ENCODE assay signal across 36 cellular contexts in genomic region chr9:130527651-130528310, GRCh38.
"Had no signal": no experiment of that assay in that cellular context is flagged by ENCODE, and none has a peak within 500 bp of the region (broad histone marks: within the 10 kb centered on the region; RNA-seq: fewer than 3 reads in every experiment).

No MANE protein-coding gene starts in this region.

- H3K4me1 ChIP-seq: adrenal gland, body of pancreas, gastroesophageal sphincter had no signal

- H3K27me3 ChIP-seq: adrenal gland, body of pancreas had no signal

- FAIRE-seq: colon, endometrium, endothelial cell of umbilical vein had no signal

- H3K9me3 Mint-ChIP-seq: activated CD4-positive, alpha-beta memory T cell treated with anti-CD3 and anti-CD28 coated beads for 36 hours; activated CD4-positive, alpha-beta T cell treated with anti-CD3 and anti-CD28 coated beads, Interleukin-2, amount 10 ng/mL, durations not matched to agents 24 days and 14 days; activated naive CD4-positive, alpha-beta T cell treated with anti-CD3 and anti-CD28 coated beads for 36 hours; activated naive CD4-positive, alpha-beta T cell treated with anti-CD3 and anti-CD28 coated beads, Interleukin-2, amount 50 U/mL, for 24 hours; activated naive CD8-positive, alpha-beta T cell treated with anti-CD3 and anti-CD28 coated beads for 36 hours; activated naive CD8-positive, alpha-beta T cell treated with anti-CD3 and anti-CD28 coated beads, Interleukin-2, amount 50 U/mL, for 24 hours; activated T-helper 1 cell treated with anti-CD3 and anti-CD28 coated beads, Interleukin-12 subunit alpha, Interleukin-12 subunit beta, Interleukin-2, Interleukin-4 antibody, amounts not matched to agents 30 ng/mL and 10 ng/mL and 1 ng/mL, durations not matched to agents 14 hours and 24 hours and 36 hours; activated T-helper 2 cell treated with anti-CD3 and anti-CD28 coated beads, Interferon-gamma antibody, Interleukin-2, Interleukin-4, amounts not matched to agents 10 μg/mL and 5 μg/mL and 100 μg/mL, durations not matched to agents 14 hours and 24 hours and 36 hours; T-helper 2 cell treated with Interferon-gamma antibody and Interleukin-4, amounts not matched to agents 5 μg/mL and 100 μg/mL, for 36 hours had no signal

- H3K36me3 ChIP-seq: adrenal gland, esophagus squamous epithelium, gastroesophageal sphincter had no signal

- H3K9me3 ChIP-seq: adrenal gland, body of pancreas, esophagus squamous epithelium, gastroesophageal sphincter had no signal

- H3K4me1 Mint-ChIP-seq: activated CD4-positive, alpha-beta T cell treated with anti-CD3 and anti-CD28 coated beads for 36 hours; activated CD4-positive, alpha-beta T cell treated with anti-CD3 and anti-CD28 coated beads, Interleukin-2, amount 10 ng/mL, durations not matched to agents 24 days and 14 days; activated CD8-positive, alpha-beta memory T cell treated with anti-CD3 and anti-CD28 coated beads, Interleukin-2, amount 10 ng/mL, durations not matched to agents 7 days and 5 days; activated naive CD4-positive, alpha-beta T cell treated with anti-CD3 and anti-CD28 coated beads, Interleukin-2, amount 50 U/mL, for 24 hours; activated naive CD8-positive, alpha-beta T cell treated with anti-CD3 and anti-CD28 coated beads for 36 hours; activated naive CD8-positive, alpha-beta T cell treated with anti-CD3 and anti-CD28 coated beads, Interleukin-2, amount 50 U/mL, for 24 hours had no signal

- H3K4me3 Mint-ChIP-seq: activated CD4-positive, alpha-beta memory T cell treated with anti-CD3 and anti-CD28 coated beads for 36 hours; activated CD4-positive, alpha-beta T cell treated with anti-CD3 and anti-CD28 coated beads for 36 hours; activated CD4-positive, alpha-beta T cell treated with anti-CD3 and anti-CD28 coated beads, Interleukin-2, amount 10 ng/mL, durations not matched to agents 24 days and 14 days; activated CD8-positive, alpha-beta memory T cell treated with anti-CD3 and anti-CD28 coated beads, Interleukin-2, amount 10 ng/mL, durations not matched to agents 7 days and 5 days; activated CD8-positive, alpha-beta T cell treated with anti-CD3 and anti-CD28 coated beads, Interleukin-2, amount 10 ng/mL, durations not matched to agents 7 days and 5 days; activated naive CD4-positive, alpha-beta T cell treated with anti-CD3 and anti-CD28 coated beads for 36 hours; activated naive CD4-positive, alpha-beta T cell treated with anti-CD3 and anti-CD28 coated beads, Interleukin-2, amount 50 U/mL, for 24 hours; activated naive CD8-positive, alpha-beta T cell treated with anti-CD3 and anti-CD28 coated beads for 36 hours; activated naive CD8-positive, alpha-beta T cell treated with anti-CD3 and anti-CD28 coated beads, Interleukin-2, amount 50 U/mL, for 24 hours; activated T-helper 1 cell treated with anti-CD3 and anti-CD28 coated beads, Interleukin-12 subunit alpha, Interleukin-12 subunit beta, Interleukin-2, Interleukin-4 antibody, amounts not matched to agents 30 ng/mL and 10 ng/mL and 1 ng/mL, durations not matched to agents 14 hours and 24 hours and 36 hours; T-helper 17 cell; T-helper 2 cell treated with Interferon-gamma antibody and Interleukin-4, amounts not matched to agents 5 μg/mL and 100 μg/mL, for 36 hours had no signal

- H3K27ac ChIP-seq: adrenal gland, body of pancreas, epithelial cell of prostate, esophagus squamous epithelium, gastroesophageal sphincter had no signal

- H3K4me3 ChIP-seq: adrenal gland, body of pancreas, esophagus squamous epithelium, gastroesophageal sphincter had no signal

- H3K36me3 Mint-ChIP-seq: activated CD4-positive, alpha-beta memory T cell treated with anti-CD3 and anti-CD28 coated beads for 36 hours; activated CD8-positive, alpha-beta memory T cell treated with anti-CD3 and anti-CD28 coated beads, Interleukin-2, amount 10 ng/mL, durations not matched to agents 7 days and 5 days; activated naive CD4-positive, alpha-beta T cell treated with anti-CD3 and anti-CD28 coated beads, Interleukin-2, amount 50 U/mL, for 24 hours; activated naive CD8-positive, alpha-beta T cell treated with anti-CD3 and anti-CD28 coated beads for 36 hours had no signal

- H3K27ac Mint-ChIP-seq: activated CD4-positive, alpha-beta memory T cell treated with anti-CD3 and anti-CD28 coated beads for 36 hours; activated CD4-positive, alpha-beta T cell treated with anti-CD3 and anti-CD28 coated beads for 36 hours; activated CD4-positive, alpha-beta T cell treated with anti-CD3 and anti-CD28 coated beads, Interleukin-2, amount 10 ng/mL, durations not matched to agents 24 days and 14 days; activated CD8-positive, alpha-beta memory T cell treated with anti-CD3 and anti-CD28 coated beads, Interleukin-2, amount 10 ng/mL, durations not matched to agents 7 days and 5 days; activated CD8-positive, alpha-beta T cell treated with anti-CD3 and anti-CD28 coated beads, Interleukin-2, amount 10 ng/mL, durations not matched to agents 7 days and 5 days; activated naive CD4-positive, alpha-beta T cell treated with anti-CD3 and anti-CD28 coated beads for 36 hours; activated naive CD4-positive, alpha-beta T cell treated with anti-CD3 and anti-CD28 coated beads, Interleukin-2, amount 50 U/mL, for 24 hours; activated naive CD8-positive, alpha-beta T cell treated with anti-CD3 and anti-CD28 coated beads for 36 hours; activated naive CD8-positive, alpha-beta T cell treated with anti-CD3 and anti-CD28 coated beads, Interleukin-2, amount 50 U/mL, for 24 hours; activated T-helper 1 cell treated with anti-CD3 and anti-CD28 coated beads, Interleukin-12 subunit alpha, Interleukin-12 subunit beta, Interleukin-2, Interleukin-4 antibody, amounts not matched to agents 30 ng/mL and 10 ng/mL and 1 ng/mL, durations not matched to agents 14 hours and 24 hours and 36 hours; activated T-helper 2 cell treated with anti-CD3 and anti-CD28 coated beads, Interferon-gamma antibody, Interleukin-2, Interleukin-4, amounts not matched to agents 10 μg/mL and 5 μg/mL and 100 μg/mL, durations not matched to agents 14 hours and 24 hours and 36 hours; T-helper 17 cell; T-helper 2 cell treated with Interferon-gamma antibody and Interleukin-4, amounts not matched to agents 5 μg/mL and 100 μg/mL, for 36 hours had no signal

- ATAC-seq: activated CD4-positive, alpha-beta T cell treated with anti-CD3 and anti-CD28 coated beads for 36 hours; activated CD8-positive, alpha-beta memory T cell treated with anti-CD3 and anti-CD28 coated beads, Interleukin-2, amount 10 ng/mL, durations not matched to agents 7 days and 5 days; activated CD8-positive, alpha-beta T cell treated with anti-CD3 and anti-CD28 coated beads, Interleukin-2, amount 10 ng/mL, durations not matched to agents 7 days and 5 days; activated naive CD8-positive, alpha-beta T cell treated with anti-CD3 and anti-CD28 coated beads, Interleukin-2, amount 50 U/mL, for 24 hours; body of pancreas; gastroesophageal sphincter; T-helper 17 cell had no signal

- DNase-seq: activated CD4-positive, alpha-beta memory T cell treated with anti-CD3 and anti-CD28 coated beads for 36 hours; activated CD4-positive, alpha-beta T cell treated with anti-CD3 and anti-CD28 coated beads for 36 hours; activated CD4-positive, alpha-beta T cell treated with anti-CD3 and anti-CD28 coated beads, Interleukin-2, amount 10 ng/mL, durations not matched to agents 24 days and 14 days; activated CD4-positive, CD25-positive, alpha-beta regulatory T cell; activated CD4-positive, CD25-positive, alpha-beta regulatory T cell treated with anti-CD3 and anti-CD28 coated beads, Interleukin-2, amount 50 U/mL, for 72 hours; activated CD8-positive, alpha-beta memory T cell treated with anti-CD3 and anti-CD28 coated beads, Interleukin-2, amount 10 ng/mL, durations not matched to agents 7 days and 5 days; activated CD8-positive, alpha-beta memory T cell treated with anti-CD3 and anti-CD28 coated beads, Interleukin-2, amount 50 U/mL, for 4 hours; activated CD8-positive, alpha-beta T cell treated with anti-CD3 and anti-CD28 coated beads, Interleukin-2, amount 10 ng/mL, durations not matched to agents 7 days and 5 days; activated effector memory CD4-positive, alpha-beta T cell treated with anti-CD3 and anti-CD28 coated beads, Interleukin-2, amount 50 U/mL, for 16 hours; activated naive CD4-positive, alpha-beta T cell treated with anti-CD3 and anti-CD28 coated beads for 36 hours; activated naive CD8-positive, alpha-beta T cell treated with anti-CD3 and anti-CD28 coated beads for 36 hours; activated naive CD8-positive, alpha-beta T cell treated with anti-CD3 and anti-CD28 coated beads, Interleukin-2, amount 50 U/mL, for 24 hours; activated T-cell treated with anti-CD3 and anti-CD28 coated beads, Interleukin-2, amount 50 U/mL, for 1 hour; activated T-cell treated with anti-CD3 and anti-CD28 coated beads, Interleukin-2, amount 50 U/mL, for 48 hours; adrenal gland; amygdala; aorta; body of pancreas; caudate nucleus; cortex of kidney; dermis blood vessel endothelial cell; effector CD8-positive, alpha-beta T cell; esophagus squamous epithelium; foreskin melanocyte; T-helper 1 cell; T-helper 17 cell; T1000 had no signal
